8 cellular contexts compared by ENCODE assay signal in genomic region chr15:90233701-90234518, GRCh38. TPM values are rescaled to one million over a fixed set of nuclear protein-coding genes. Genes with fewer than 3 reads are reported as not detected.
DNase-seq lines count a peak whose midpoint lies in the region; ATAC-seq and TF ChIP-seq lines count a peak whose summit lies in the region.

TSS of gene CIB1 (minus strand) at chr15:90233941. CDS start at chr15:90233885, 56 bp downstream.
A gene with protein sequence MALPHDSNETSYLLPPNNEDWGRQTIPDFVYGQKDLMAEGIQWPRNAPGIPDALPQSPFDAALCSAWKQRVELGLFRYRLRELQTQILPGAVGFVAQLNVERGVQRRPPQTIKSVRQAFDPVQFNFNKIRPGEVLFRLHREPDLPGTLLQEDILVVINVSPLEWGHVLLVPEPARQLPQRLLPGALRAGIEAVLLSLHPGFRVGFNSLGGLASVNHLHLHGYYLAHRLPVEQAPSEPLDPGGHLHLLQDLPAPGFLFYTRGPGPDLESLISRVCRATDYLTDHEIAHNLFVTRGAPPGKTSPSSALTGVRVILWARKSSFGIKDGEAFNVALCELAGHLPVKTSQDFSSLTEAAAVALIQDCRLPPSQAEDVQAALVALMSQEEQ (plus strand): TSS chr15:90234209. CDS start chr15:90240909, 6,700 bp downstream.

- 1% methylated on average over 47 to 81 of the region's 81 CpGs for WGBS in ovary, 3 donors
- WGBS in thyroid gland, 2 donors = 0 to 6% methylated on average over 7 to 8 of the region's 81 CpGs

- peak within 1 kb of the TSS; percentile 93 for H3K27ac Mint-ChIP-seq in activated naive CD8-positive, alpha-beta T cell treated with anti-CD3 and anti-CD28 coated beads, Interleukin-2, amount 10 ng/mL, durations not matched to agents 7 days and 5 days

- peak within 1 kb of the TSS; percentile 96 for H3K4me3 Mint-ChIP-seq in activated naive CD8-positive, alpha-beta T cell treated with anti-CD3 and anti-CD28 coated beads, Interleukin-2, amount 10 ng/mL, durations not matched to agents 7 days and 5 days

- no peaks in the 10 kb centered on the region for H4K20me1 ChIP-seq in SU-DHL-6 (ENCODE audit: low read depth, low read length)

- DNase-seq in NCI-H1417 (lab: John Stamatoyannopoulos, UW) (peak; percentile 94 to 95 (median 95)), head of caudate nucleus (peak; percentile 89 to 99 (median 97)), ovary (peak; percentile 97 to 99 (median 98)), thyroid gland (peak; percentile 98)
- DNase-seq in activated naive CD8-positive, alpha-beta T cell treated with anti-CD3 and anti-CD28 coated beads, Interleukin-2, amount 10 ng/mL, durations not matched to agents 7 days and 5 days = peak; percentile 95

- H2AFZ ChIP-seq in SU-DHL-6 (ENCODE audit: low read depth, low read length, severe bottlenecking) = peak within 1 kb of the TSS; percentile 62

- POLR2A ChIA-PET in activated naive CD8-positive, alpha-beta T cell treated with anti-CD3 and anti-CD28 coated beads, Interleukin-2, amount 10 ng/mL, durations not matched to agents 7 days and 5 days (lab: Charles Lee) = interaction anchor here (0.6 to 4.6 kb wide), 20 partner anchors 8 to 698 kb away, joined by 3 to 40 read pairs (median 4); partner anchors contain the start of genes IDH2, IQGAP1, NGRN and SEMA4B

- TF ChIP-seq POLR2A in ovary (IDR thresholded peaks at IDR 0.05) (peak; percentile 59), thyroid gland (IDR thresholded peaks at IDR 0.05) (peak; percentile 70 to 85)

- H3K4me3 ChIP-seq in GM12875 (ENCODE audit: low read depth, low read length) (peak within 1 kb of the TSS; percentile 83), SU-DHL-6 (ENCODE audit: insufficient read depth, low read length, poor library complexity, severe bottlenecking) (peak within 1 kb of the TSS; percentile 76), ovary (peak within 1 kb of the TSS; percentile 78), thyroid gland (replicated peaks in 1 of 3) (peak within 1 kb of the TSS; percentile 70 to 95 (median 72))

- H3K27me3 ChIP-seq in SU-DHL-6 (ENCODE audit: low read length) (no peaks in the 10 kb centered on the region), ovary (no peaks in the 10 kb centered on the region), thyroid gland (no peaks in the 10 kb centered on the region)

- H3K9me3 Mint-ChIP-seq in activated naive CD8-positive, alpha-beta T cell treated with anti-CD3 and anti-CD28 coated beads, Interleukin-2, amount 10 ng/mL, durations not matched to agents 7 days and 5 days = no peaks in the 10 kb centered on the region

- H3K36me3 Mint-ChIP-seq in activated naive CD8-positive, alpha-beta T cell treated with anti-CD3 and anti-CD28 coated beads, Interleukin-2, amount 10 ng/mL, durations not matched to agents 7 days and 5 days = peaks cover 23% of the 10 kb centered on the region

- no peaks in the 10 kb centered on the region for H3K27me3 Mint-ChIP-seq in activated naive CD8-positive, alpha-beta T cell treated with anti-CD3 and anti-CD28 coated beads, Interleukin-2, amount 10 ng/mL, durations not matched to agents 7 days and 5 days

- TF ChIP-seq CTCF in GM12875 (IDR thresholded peaks at IDR 0.05; ENCODE audit: borderline replicate concordance, insufficient read depth, low read depth, low read length) (no peak), SU-DHL-6 (IDR thresholded peaks at IDR 0.05; ENCODE audit: insufficient read depth, low read length, poor library complexity, severe bottlenecking) (no peak), ovary (IDR thresholded peaks at IDR 0.05) (no peak), thyroid gland (IDR thresholded peaks at IDR 0.05) (no peak)

- H3K27ac ChIP-seq in SU-DHL-6 (ENCODE audit: low read depth, low read length) (peak within 1 kb of the TSS; percentile 36), ovary (peak within 1 kb of the TSS; percentile 74 to 77), thyroid gland (peak within 1 kb of the TSS; percentile 77 to 88 (median 86))

- peaks cover 4% of the 10 kb centered on the region for H3K4me1 ChIP-seq in ovary (ENCODE audit: insufficient read depth)
- peaks cover 20 to 25% of the 10 kb centered on the region in 2 donors for H3K4me1 ChIP-seq in thyroid gland

- H3K4me2 ChIP-seq in SU-DHL-6 (ENCODE audit: low read depth, low read length, poor library complexity, severe bottlenecking) = peak within 1 kb of the TSS; percentile 76

- peak within 1 kb of the TSS; percentile 69 for H3K9ac ChIP-seq in SU-DHL-6 (ENCODE audit: low read length)

- peak; percentile 86 for ATAC-seq in HG02763 (IDR thresholded peaks at IDR 0.05; ENCODE audit: unreplicated experiment)
- ATAC-seq in activated naive CD8-positive, alpha-beta T cell treated with anti-CD3 and anti-CD28 coated beads, Interleukin-2, amount 10 ng/mL, durations not matched to agents 7 days and 5 days (ENCODE audit: low read depth) = peak; percentile 82

- no peaks in the 10 kb centered on the region for H3K9me3 ChIP-seq in SU-DHL-6 (ENCODE audit: insufficient read depth, low read length)
- H3K9me3 ChIP-seq in ovary = no peaks in the 10 kb centered on the region
- H3K9me3 ChIP-seq in thyroid gland = no peaks in the 10 kb centered on the region

- H3K36me3 ChIP-seq in SU-DHL-6 (ENCODE audit: low read length) = no peaks in the 10 kb centered on the region
- no peaks in the 10 kb centered on the region for H3K36me3 ChIP-seq in ovary
- peaks cover 25 to 29% of the 10 kb centered on the region in 2 donors for H3K36me3 ChIP-seq in thyroid gland

- no peaks in the 10 kb centered on the region for H3K9me2 ChIP-seq in SU-DHL-6 (replicated peaks; ENCODE audit: insufficient read depth, low read length)

- intact Hi-C loops in head of caudate nucleus (cut with DNase I) (no loop called here), ovary (cut with DNase I) (loop anchor here in 1 of 4 donors (5.0 kb wide), 1 partner anchor 72 kb away; no protein-coding TSS in a partner anchor), thyroid gland (cut with DNase I) (no loop called here)

- H3K4me1 Mint-ChIP-seq in activated naive CD8-positive, alpha-beta T cell treated with anti-CD3 and anti-CD28 coated beads, Interleukin-2, amount 10 ng/mL, durations not matched to agents 7 days and 5 days = peaks cover 45% of the 10 kb centered on the region

- H3F3A ChIP-seq in SU-DHL-6 (ENCODE audit: insufficient read depth) = no peaks in the 10 kb centered on the region; the same call in 1 of the 2 replicates

- no peaks in the 10 kb centered on the region for H3K79me2 ChIP-seq in SU-DHL-6 (ENCODE audit: insufficient read depth, low read length)

- TF ChIP-seq EP300 in ovary (IDR thresholded peaks at IDR 0.05) = no peak

RNA-seq across cellular contexts. Expression of gene CIB1, which starts in this region (rescaled TPM):
- 100 to 1,000 TPM; 129 to 130 TPM for total RNA-seq in activated naive CD8-positive, alpha-beta T cell treated with anti-CD3 and anti-CD28 coated beads, Interleukin-2, amount 10 ng/mL, durations not matched to agents 7 days and 5 days
- total RNA-seq in ovary (10 to 100 TPM; 18.5 to 68.8 (median 45.0) TPM), thyroid gland (10 to 100 TPM; 24.3 to 90.0 (median 30.8) TPM)
- 10 to 100 TPM; 40.2 to 53.6 TPM for polyA plus RNA-seq in ovary

RNA-seq across cellular contexts. Expression of the second gene that starts in this region (rescaled TPM):
- 10 to 100 TPM; 10.2 to 10.3 TPM for total RNA-seq in activated naive CD8-positive, alpha-beta T cell treated with anti-CD3 and anti-CD28 coated beads, Interleukin-2, amount 10 ng/mL, durations not matched to agents 7 days and 5 days
- total RNA-seq in ovary = 1 to 10 TPM; 2.5 to 9.3 (median 8.3) TPM
- polyA plus RNA-seq in ovary = 1 to 10 TPM; 2.0 to 3.0 TPM
- total RNA-seq in thyroid gland = 10 to 100 TPM in 2 of 4 donors, 1 to 10 TPM in 2; 7.1 to 28.1 (median 13.6) TPM

Comparison
In these comparisons a context has a peak if more than half of its experiments do, and no peak if none do; other contexts are left out.
1. Peak in every context shown above with its lines: DNase-seq, ATAC-seq, H3K4me3 ChIP-seq and H3K27ac ChIP-seq.
2. H3K27ac ChIP-seq: peak in every context shown above with its lines; median percentile 86 in thyroid gland; 76 in ovary; 36 in SU-DHL-6.